In the genomic region with DNA sequence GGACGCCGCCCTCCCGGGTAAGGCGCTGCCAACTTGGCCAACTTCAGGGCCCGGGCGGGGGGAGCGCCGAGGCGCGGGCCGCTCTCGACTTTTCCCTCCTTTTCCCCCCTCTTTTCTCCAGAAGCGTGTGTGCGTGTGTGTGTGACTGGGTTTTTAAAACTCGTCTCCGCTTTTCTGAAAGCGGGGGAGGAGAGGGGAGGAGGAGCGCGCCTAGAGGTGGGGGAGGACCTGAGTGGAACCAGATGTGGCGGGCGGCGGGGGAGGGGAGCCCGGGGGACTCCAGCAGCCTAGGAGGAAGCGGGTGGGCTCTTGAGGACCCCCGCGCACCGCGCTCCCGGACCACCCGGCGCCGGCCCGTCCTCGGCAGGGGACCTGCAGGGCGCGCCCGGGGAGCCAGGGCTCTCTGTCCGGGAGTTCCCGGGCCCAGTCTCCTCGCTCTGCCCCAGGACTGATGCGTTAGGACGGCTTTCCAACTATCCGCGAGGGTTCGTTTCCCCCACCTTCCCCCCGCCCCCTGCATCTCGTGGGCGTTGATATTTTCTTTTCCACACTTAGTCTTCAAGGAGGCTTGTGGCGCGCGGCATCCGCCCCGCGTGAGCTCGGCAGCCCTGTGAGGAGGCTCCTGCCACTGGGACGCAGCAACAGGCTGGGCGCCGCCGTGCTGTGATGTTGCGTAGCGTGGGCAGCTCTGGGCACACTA, we compare ENCODE assay signal across 8 cellular contexts. TPM values are rescaled to one million over a fixed set of nuclear protein-coding genes. Genes with fewer than 3 reads are reported as not detected.
DNase-seq lines count a peak whose midpoint lies in the region; ATAC-seq and TF ChIP-seq lines count a peak whose summit lies in the region.

No MANE protein-coding gene starts in this region.

- DNase-seq in GM12865 (ENCODE audit: low read depth) (peak; percentile 17), M059J (ENCODE audit: low read depth) (peak; percentile 60), left cardiac atrium (peak; percentile 70), putamen (ENCODE audit: low spot score) (peak; percentile 65), KG1 (lab: John Stamatoyannopoulos, UW) (no peak), activated gamma-delta T cell (lab: John Stamatoyannopoulos, UW) (no peak)
- peak; percentile 51 for DNase-seq in activated naive CD4-positive, alpha-beta T cell treated with anti-CD3 and anti-CD28 coated beads, Interleukin-2, amount 10 ng/mL, durations not matched to agents 7 days and 5 days

- CTCF ChIA-PET in activated naive CD4-positive, alpha-beta T cell treated with anti-CD3 and anti-CD28 coated beads, Interleukin-2, amount 10 ng/mL, durations not matched to agents 7 days and 5 days (lab: Charles Lee) = interaction anchor here (1.5 kb wide), 1 partner anchor 14 kb away, joined by 3 read pairs; no protein-coding TSS in a partner anchor

- H3K4me3 Mint-ChIP-seq in activated naive CD4-positive, alpha-beta T cell treated with anti-CD3 and anti-CD28 coated beads, Interleukin-2, amount 10 ng/mL, durations not matched to agents 7 days and 5 days = peak overlapping the region; percentile 77

- H3K4me1 Mint-ChIP-seq in activated naive CD4-positive, alpha-beta T cell treated with anti-CD3 and anti-CD28 coated beads, Interleukin-2, amount 10 ng/mL, durations not matched to agents 7 days and 5 days = peaks cover 7% of the 10 kb centered on the region

- intact Hi-C loops in left cardiac atrium (cut with DNase I) = no loop called here

- H3K36me3 Mint-ChIP-seq in activated naive CD4-positive, alpha-beta T cell treated with anti-CD3 and anti-CD28 coated beads, Interleukin-2, amount 10 ng/mL, durations not matched to agents 7 days and 5 days = no peaks in the 10 kb centered on the region

- peaks cover 75% of the 10 kb centered on the region for H3K27me3 Mint-ChIP-seq in activated naive CD4-positive, alpha-beta T cell treated with anti-CD3 and anti-CD28 coated beads, Interleukin-2, amount 10 ng/mL, durations not matched to agents 7 days and 5 days

- no peak for TF ChIP-seq CTCF in GM12865 (IDR thresholded peaks at IDR 0.05; ENCODE audit: insufficient read depth, low read depth, low read length, missing control alignments)

- ATAC-seq in left cardiac atrium = peak; percentile 21 to 27
- ATAC-seq in HG02678 (IDR thresholded peaks at IDR 0.05; ENCODE audit: unreplicated experiment) = no peak

- no peak overlapping the region for H3K27ac Mint-ChIP-seq in activated naive CD4-positive, alpha-beta T cell treated with anti-CD3 and anti-CD28 coated beads, Interleukin-2, amount 10 ng/mL, durations not matched to agents 7 days and 5 days

- H3K4me3 ChIP-seq in GM12865 (ENCODE audit: low read depth, low read length) = peak overlapping the region; percentile 45

- H3K9me3 Mint-ChIP-seq in activated naive CD4-positive, alpha-beta T cell treated with anti-CD3 and anti-CD28 coated beads, Interleukin-2, amount 10 ng/mL, durations not matched to agents 7 days and 5 days = no peaks in the 10 kb centered on the region

RNA-seq across cellular contexts. Expression of gene MRC2, which starts 0.6 kb away (rescaled TPM):
- 87.3 and 144 TPM in 2 replicates for total RNA-seq in M059J (2014; rRNA removed; shearing (Covaris generic))
- total RNA-seq in left cardiac atrium = 10 to 100 TPM; 57.5 to 60.6 TPM

Comparison
In these comparisons a context has a peak if more than half of its experiments do, and no peak if none do; other contexts are left out.
1. DNase-seq: peak in GM12865 (single experiment), M059J (single experiment), activated naive CD4-positive, alpha-beta T cell treated with anti-CD3 and anti-CD28 coated beads, Interleukin-2, amount 10 ng/mL, durations not matched to agents 7 days and 5 days (single experiment), left cardiac atrium (single experiment) and putamen (single experiment); none in KG1 (single experiment) and activated gamma-delta T cell (single experiment).